Comparison of ENCODE assay signal across 8 cellular contexts in the genomic region with DNA sequence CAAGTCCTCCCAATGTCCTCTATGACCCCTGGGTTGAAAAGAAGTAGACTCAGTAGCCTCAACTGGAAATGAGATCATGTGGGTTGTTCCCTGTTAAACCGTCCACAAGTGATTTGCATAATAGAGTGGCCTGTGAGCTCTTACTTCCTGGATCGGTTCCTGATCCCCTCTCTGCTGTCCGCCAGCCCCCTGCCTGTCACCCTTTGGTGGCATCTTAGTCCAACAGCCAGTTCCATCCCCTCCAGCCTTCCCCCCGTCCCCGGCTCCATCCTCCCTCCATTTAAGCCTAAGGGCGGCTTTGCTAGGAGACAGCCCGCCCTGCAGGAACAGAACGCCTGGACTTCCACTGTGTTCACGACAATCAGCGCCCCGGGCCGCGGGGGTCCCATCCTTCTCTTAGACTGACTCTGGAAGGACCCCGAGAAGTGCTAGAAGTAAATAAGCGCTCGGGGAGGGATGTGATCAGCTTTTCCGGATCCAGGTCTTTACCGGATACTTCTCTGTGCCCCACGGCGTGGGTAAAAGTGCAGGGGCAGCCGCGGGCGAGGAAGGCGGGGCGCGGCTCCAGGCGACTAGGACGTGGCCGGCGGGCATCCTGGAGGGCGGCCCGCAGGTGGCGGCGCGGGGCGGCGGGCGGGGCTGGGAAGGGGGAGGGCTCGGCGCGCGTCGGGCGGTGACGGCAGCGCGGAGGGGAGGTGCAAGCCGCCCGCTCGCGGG. TPM values are rescaled to one million over a fixed set of nuclear protein-coding genes. Genes with fewer than 3 reads are reported as not detected.
A peak's percentile ranks its signal among the peaks of the same experiment; 100 is the strongest.
DNase-seq lines count a peak whose midpoint lies in the region; ATAC-seq and TF ChIP-seq lines count a peak whose summit lies in the region.

No MANE protein-coding gene starts in this region.

- peaks cover 24 to 45% (median 36%) of the 10 kb centered on the region in 4 donors for H3K4me1 Mint-ChIP-seq in CD4-positive, alpha-beta memory T cell

- no peaks in the 10 kb centered on the region for H3K36me3 ChIP-seq in CD4-positive, alpha-beta memory T cell (ENCODE audit: insufficient read depth, low read length)
- H3K36me3 ChIP-seq in RWPE2 (ENCODE audit: low read depth) = no peaks in the 10 kb centered on the region
- H3K36me3 ChIP-seq in neuron (ENCODE audit: insufficient read depth, low read length) = no peaks in the 10 kb centered on the region
- H3K36me3 ChIP-seq in subcutaneous abdominal adipose tissue (ENCODE audit: control insufficient read depth in 5 of 5, insufficient read depth in 5 of 5, low read length in 5 of 5) = no peaks in the 10 kb centered on the region

- peak; percentile 64 to 70 (median 66) for DNase-seq in CD4-positive, alpha-beta memory T cell
- peak; percentile 76 for DNase-seq in GM19240 (ENCODE audit: insufficient read length, low spot score)
- DNase-seq in RWPE2 (ENCODE audit: low spot score) = no peak
- DNase-seq in activated gamma-delta T cell (lab: John Stamatoyannopoulos, UW) = peak; percentile 69
- DNase-seq in foreskin fibroblast = peak; percentile 68 to 90

- peaks cover 0 to 9% of the 10 kb centered on the region in 2 donors for H3K36me3 Mint-ChIP-seq in CD4-positive, alpha-beta memory T cell

- TF ChIP-seq CTCF in RWPE2 (IDR thresholded peaks at IDR 0.05; ENCODE audit: poor library complexity, severe bottlenecking) (no peak), foreskin fibroblast (IDR thresholded peaks at IDR 0.05; ENCODE audit: low read depth, low read length) (no peak)

- H3K27me3 ChIP-seq in CD4-positive, alpha-beta memory T cell (ENCODE audit: insufficient read depth, low read length) = no peaks in the 10 kb centered on the region
- H3K27me3 ChIP-seq in RWPE2 (ENCODE audit: insufficient read depth, poor library complexity, severe bottlenecking) (no peaks in the 10 kb centered on the region), neuron (ENCODE audit: insufficient read depth, low read length) (no peaks in the 10 kb centered on the region), subcutaneous abdominal adipose tissue (ENCODE audit: control insufficient read depth in 5 of 5, insufficient read depth in 4 of 5, low read length in 5 of 5) (no peaks in the 10 kb centered on the region)

- ATAC-seq in HG03432 (IDR thresholded peaks at IDR 0.05; ENCODE audit: unreplicated experiment) (peak; percentile 70), RWPE2 (ENCODE audit: low read depth) (peak; percentile 78)

- peak overlapping the region; percentile 87 to 96 (median 92) for H3K4me3 Mint-ChIP-seq in CD4-positive, alpha-beta memory T cell

- H2AFZ ChIP-seq in neuron (ENCODE audit: low read depth, low read length) = peak overlapping the region; percentile 62

- H3K27ac Mint-ChIP-seq in CD4-positive, alpha-beta memory T cell = peak overlapping the region; percentile 95 to 98 (median 97)

- CTCF ChIA-PET in CD4-positive, alpha-beta memory T cell (lab: Charles Lee; ENCODE audit: partially characterized antibody) = interaction anchor here (1.3 kb wide), 1 partner anchor 87 kb away, joined by 7 read pairs; no protein-coding TSS in a partner anchor

- H3K9me3 ChIP-seq in CD4-positive, alpha-beta memory T cell (ENCODE audit: control insufficient read depth in 1 of 2, low read length in 2 of 2) = no peaks in the 10 kb centered on the region
- H3K9me3 ChIP-seq in RWPE2 (ENCODE audit: severe bottlenecking) (no peaks in the 10 kb centered on the region), neuron (ENCODE audit: low read length) (no peaks in the 10 kb centered on the region), subcutaneous abdominal adipose tissue (ENCODE audit: control insufficient read depth in 5 of 5, low read length in 5 of 5) (no peaks in the 10 kb centered on the region)

- H3K4me1 ChIP-seq in CD4-positive, alpha-beta memory T cell (ENCODE audit: insufficient read depth, low read length) = peaks cover 32% of the 10 kb centered on the region
- H3K4me1 ChIP-seq in RWPE2 (ENCODE audit: insufficient read depth, poor library complexity, severe bottlenecking) = peaks cover 8% of the 10 kb centered on the region
- peaks cover 26% of the 10 kb centered on the region for H3K4me1 ChIP-seq in neuron (ENCODE audit: insufficient read depth, low read length)
- peaks cover 5 to 41% (median 34%) of the 10 kb centered on the region in 5 donors for H3K4me1 ChIP-seq in subcutaneous abdominal adipose tissue (ENCODE audit: control insufficient read depth in 5 of 5, insufficient read depth in 5 of 5, low read length in 5 of 5)

- H3K4me3 ChIP-seq in CD4-positive, alpha-beta memory T cell (ENCODE audit: low read length in 2 of 2) = peak overlapping the region; percentile 50 to 85
- H3K4me3 ChIP-seq in RWPE2 (ENCODE audit: severe bottlenecking) = peak overlapping the region; percentile 57
- H3K4me3 ChIP-seq in foreskin fibroblast (ENCODE audit: low read depth in 1 of 2, low read length in 2 of 2) = peak overlapping the region; percentile 62 to 90
- peak overlapping the region; percentile 80 for H3K4me3 ChIP-seq in neuron (ENCODE audit: low read length)
- H3K4me3 ChIP-seq in subcutaneous abdominal adipose tissue (ENCODE audit: low read depth in 1 of 5, low read length in 5 of 5) = peak overlapping the region; percentile 58 to 92 (median 73)

- POLR2A ChIA-PET in CD4-positive, alpha-beta memory T cell (lab: Charles Lee; ENCODE audit: partially characterized antibody) = interaction anchor here (1.0 to 1.9 kb wide), 4 partner anchors 51 to 814 kb away, joined by 3 to 19 read pairs (median 4); a partner anchor contains a TSS

- peak overlapping the region; percentile 63 for H3K27ac ChIP-seq in CD4-positive, alpha-beta memory T cell (ENCODE audit: low read depth, low read length)
- H3K27ac ChIP-seq in RWPE2 (ENCODE audit: poor library complexity, severe bottlenecking) (peak overlapping the region; percentile 42), subcutaneous abdominal adipose tissue (ENCODE audit: low read depth, low read length) (peak overlapping the region; percentile 85)

- H3K9ac ChIP-seq in subcutaneous abdominal adipose tissue (ENCODE audit: low read length in 5 of 5) = peak overlapping the region in 4 of 5 donors; percentile 68 to 84 (median 73)

- H3K9me3 Mint-ChIP-seq in CD4-positive, alpha-beta memory T cell = peaks cover 0 to 2% (median 0%) of the 10 kb centered on the region in 8 donors

- intact Hi-C loops in CD4-positive, alpha-beta memory T cell (cut with micrococcal nuclease) = loop anchor here (1.0 to 5.0 kb wide), 4 partner anchors 51 to 1561 kb away; a partner anchor contains a TSS

- no peaks in the 10 kb centered on the region for H3K27me3 Mint-ChIP-seq in CD4-positive, alpha-beta memory T cell

RNA-seq across cellular contexts. Expression of a gene that starts 51.2 kb away (rescaled TPM):
- 10 to 100 TPM; 27.4 to 29.1 TPM for total RNA-seq in CD4-positive, alpha-beta memory T cell
- polyA plus RNA-seq in CD4-positive, alpha-beta memory T cell = 10 to 100 TPM in 1 of 2 donors, 1 to 10 TPM in 1; 6.3 to 11.0 TPM
